ENCODE assay signal across 9 cellular contexts in genomic region chr4:38190717-38191178, GRCh38.
DNase-seq lines count a peak whose midpoint lies in the region; TF ChIP-seq lines count a peak whose summit lies in the region.
"Had no signal": no experiment of that assay in that cellular context is flagged by ENCODE, and none has a peak within 500 bp of the region (broad histone marks: within the 10 kb centered on the region; RNA-seq: fewer than 3 reads in every experiment).

No MANE protein-coding gene starts in this region.

- H3K36me3 ChIP-seq in spleen, result no peaks in the 10 kb centered on the region

- H3K9me3 ChIP-seq in spleen, result peaks cover 0 to 10% (median 3%) of the 10 kb centered on the region in 8 donors

- 57 to 70% (median 62%) methylated on average over 4 of the region's 4 CpGs for WGBS in spleen, 5 donors

- H3K27me3 ChIP-seq in layer of hippocampus (ENCODE audit: control insufficient read depth, insufficient read depth, low read length) (no peaks in the 10 kb centered on the region), spleen (replicated peaks in 1 of 7) (no peaks in the 10 kb centered on the region)

- TF ChIP-seq POLR2A in spleen (IDR thresholded peaks at IDR 0.05), result no peak

- peaks cover 0 to 25% (median 3%) of the 10 kb centered on the region in 6 donors for H3K4me1 ChIP-seq in spleen

- H3K27ac ChIP-seq in coronary artery (peak overlapping the region; percentile 84), layer of hippocampus (ENCODE audit: low read depth, low read length) (peak overlapping the region; percentile 52), spleen (peak overlapping the region in 4 of 8 donors; percentile 6 to 35 (median 14))
- H3K27ac ChIP-seq: 22Rv1 had no signal

- intact Hi-C loops in spleen (cut with DNase I; ENCODE audit: low total_unique reads), result no loop called here

- peak; percentile 35 for DNase-seq in DMS 273 (lab: John Stamatoyannopoulos, UW; ENCODE audit: unreplicated experiment)
- no peak for DNase-seq in DMS 273 treated with DMSO at 0.1 percent for 48 hours (lab: John Stamatoyannopoulos, UW)
- DNase-seq in coronary artery (ENCODE audit: low spot score), result peak; percentile 86
- peak; percentile 62 for DNase-seq in ureter (ENCODE audit: low spot score)
- DNase-seq in SIG-M5 (lab: John Stamatoyannopoulos, UW), result no peak
- DNase-seq in T-helper 2 cell, result no peak
- no peak for DNase-seq in spleen

- H3K4me3 ChIP-seq in coronary artery (no peak overlapping the region), spleen (no peak overlapping the region)

- no peak for TF ChIP-seq CTCF in coronary artery (IDR thresholded peaks at IDR 0.05)
- TF ChIP-seq CTCF in spleen (IDR thresholded peaks at IDR 0.05 in 8 of 11, conservative IDR thresholded peaks at IDR 0.05 in 3 of 11), result no peak

Comparison
In these comparisons a context has a peak if more than half of its experiments do, and no peak if none do; other contexts are left out.
1. DNase-seq: peak in DMS 273 (single experiment), coronary artery (single experiment) and ureter (single experiment); none in DMS 273 treated with DMSO at 0.1 percent for 48 hours (single experiment), SIG-M5 (single experiment), T-helper 2 cell (0 of 5) and spleen (single experiment).